Comparison of ENCODE assay signal across 1 cellular context in genomic region chr2:69499966-69500365, GRCh38.
TF ChIP-seq lines count a peak whose summit lies in the region.

No MANE protein-coding gene starts in this region.

TF ChIP-seq in HepG2, 621 proteins besides CTCF, POLR2A, EP300 and RAD21 (continued from another document and continues in another):
- no peak for TF ChIP-seq AFF4 (CRISPR knock-in tag; IDR thresholded peaks at IDR 0.05)
- no peak for TF ChIP-seq MAFK (conservative IDR thresholded peaks at IDR 0.05 in 1 of 2, IDR thresholded peaks at IDR 0.05 in 1 of 2; ENCODE audit: low read length in 2 of 2)
- TF ChIP-seq ZFY (CRISPR knock-in tag; IDR thresholded peaks at IDR 0.05) = no peak
- TF ChIP-seq ZNF782 (CRISPR knock-in tag; IDR thresholded peaks at IDR 0.05; ENCODE audit: borderline replicate concordance) = no peak
- TF ChIP-seq TERF1 (CRISPR knock-in tag; IDR thresholded peaks at IDR 0.05) = no peak
- TF ChIP-seq MEF2D (CRISPR knock-in tag; IDR thresholded peaks at IDR 0.05) = 0 out of 2 replicates have a peak, but pooled peaks have one; percentile 21
- TF ChIP-seq HOMEZ (CRISPR knock-in tag; IDR thresholded peaks at IDR 0.05; ENCODE audit: low read depth) = peak; percentile 60; the same call in 1 of the 2 replicates
- no peak for TF ChIP-seq ZNF12 (CRISPR knock-in tag; IDR thresholded peaks at IDR 0.05)
- peak; percentile 53 for TF ChIP-seq ARID5B (CRISPR knock-in tag; IDR thresholded peaks at IDR 0.05)
- no peak for TF ChIP-seq E2F2 (CRISPR knock-in tag; IDR thresholded peaks at IDR 0.05; ENCODE audit: borderline replicate concordance)
- TF ChIP-seq ZNF207 (IDR thresholded peaks at IDR 0.05; ENCODE audit: borderline replicate concordance) = no peak
- TF ChIP-seq GFI1 (CRISPR knock-in tag; IDR thresholded peaks at IDR 0.05; ENCODE audit: borderline replicate concordance) = no peak
- TF ChIP-seq ZNF225 (CRISPR knock-in tag; IDR thresholded peaks at IDR 0.05) = no peak
- TF ChIP-seq ARID2 (CRISPR knock-in tag; IDR thresholded peaks at IDR 0.05; ENCODE audit: borderline replicate concordance) = no peak
- TF ChIP-seq TCF7 (IDR thresholded peaks at IDR 0.05; ENCODE audit: low read depth) = peak; percentile 52; the same call in 1 of the 2 replicates
- no peak for TF ChIP-seq ZNF260 (CRISPR knock-in tag; IDR thresholded peaks at IDR 0.05; ENCODE audit: borderline replicate concordance, low read depth)
- TF ChIP-seq ZNF709 (CRISPR knock-in tag; IDR thresholded peaks at IDR 0.05) = no peak
- no peak for TF ChIP-seq DDIT3 (CRISPR knock-in tag; IDR thresholded peaks at IDR 0.05)
- no peak for TF ChIP-seq ZNF775 (CRISPR knock-in tag; IDR thresholded peaks at IDR 0.05; ENCODE audit: borderline replicate concordance)
- no peak for TF ChIP-seq ZFP91 (CRISPR knock-in tag; IDR thresholded peaks at IDR 0.05; ENCODE audit: borderline replicate concordance)
- peak; percentile 69 for TF ChIP-seq PAXIP1 (CRISPR knock-in tag; conservative IDR thresholded peaks at IDR 0.05)
- TF ChIP-seq RXRB (CRISPR knock-in tag; IDR thresholded peaks at IDR 0.05; ENCODE audit: borderline replicate concordance) = peak; percentile 24; the same call in 1 of the 2 replicates
- no peak for TF ChIP-seq ZNF367 (CRISPR knock-in tag; IDR thresholded peaks at IDR 0.05; ENCODE audit: borderline replicate concordance)
- TF ChIP-seq BCLAF1 (IDR thresholded peaks at IDR 0.05) = no peak
- TF ChIP-seq ASH2L (IDR thresholded peaks at IDR 0.05; ENCODE audit: insufficient read length, low read depth, low read length) = no peak
- no peak for TF ChIP-seq ZNF713 (CRISPR knock-in tag; IDR thresholded peaks at IDR 0.05)
- TF ChIP-seq CREB1 (IDR thresholded peaks at IDR 0.05) = peak; percentile 21; the same call in 1 of the 2 replicates
- TF ChIP-seq CREB1 (CRISPR knock-in tag; IDR thresholded peaks at IDR 0.05) = peak; percentile 46; the same call in 1 of the 2 replicates
- TF ChIP-seq ZBTB43 (CRISPR knock-in tag; conservative IDR thresholded peaks at IDR 0.05) = 0 out of 2 replicates have a peak, but pooled peaks have one; percentile 33
